25 cellular contexts compared by ENCODE assay signal in the genomic region with DNA sequence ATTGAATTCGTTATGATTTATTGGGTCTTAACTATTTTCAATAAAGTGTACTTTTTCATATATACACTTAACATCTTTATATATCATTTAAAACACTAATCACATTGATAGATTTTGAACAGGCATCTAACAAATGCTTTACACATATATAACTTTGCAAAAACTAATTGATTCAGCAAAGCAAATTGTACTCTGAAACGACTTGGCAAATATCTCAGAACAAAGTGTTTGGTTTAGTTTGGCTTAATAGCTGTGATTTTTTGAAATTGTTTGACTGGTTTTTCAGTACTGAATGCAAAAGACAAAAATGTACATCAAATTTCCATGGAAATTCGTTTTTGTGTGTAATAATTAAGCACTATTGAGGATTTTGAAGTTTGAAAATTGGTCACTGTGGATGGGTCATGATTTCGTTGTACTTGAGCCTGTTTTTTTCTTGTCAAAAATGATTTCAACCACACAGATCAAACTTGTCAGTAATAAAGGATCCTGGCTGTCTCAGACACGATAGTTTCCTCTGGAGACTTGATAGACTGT.
DNase-seq lines count a peak whose midpoint lies in the region; ATAC-seq, FAIRE-seq and TF ChIP-seq lines count a peak whose summit lies in the region.
"Had no signal": no experiment of that assay in that cellular context is flagged by ENCODE, and none has a peak within 500 bp of the region (broad histone marks: within the 10 kb centered on the region; RNA-seq: fewer than 3 reads in every experiment).

No MANE protein-coding gene starts in this region.

- no peak overlapping the region for H3K9ac ChIP-seq in K562 (ENCODE audit: insufficient read depth in 1 of 2, low read depth in 2 of 2, low read length in 2 of 2)
- H3K9ac ChIP-seq in neural cell (ENCODE audit: low read length): no peak overlapping the region
- H3K9ac ChIP-seq: BLaER1 had no signal

- TF ChIP-seq EP300 in A549 (IDR thresholded peaks at IDR 0.05) (no peak), K562 (IDR thresholded peaks at IDR 0.05; ENCODE audit: low read length) (no peak), neural cell (conservative IDR thresholded peaks at IDR 0.05; ENCODE audit: poor library complexity, severe bottlenecking) (peak; percentile 26)

- in situ Hi-C loops in K562 (cut with MboI): no loop called here

- TF ChIP-seq CTCF in A549 (IDR thresholded peaks at IDR 0.05) (no peak), K562 (IDR thresholded peaks at IDR 0.05 in 2 of 3, conservative IDR thresholded peaks at IDR 0.05 in 1 of 3; ENCODE audit: insufficient read depth in 2 of 3, low read depth in 1 of 3, low read length in 3 of 3) (no peak), neural cell (IDR thresholded peaks at IDR 0.05; ENCODE audit: poor library complexity, severe bottlenecking) (no peak)

- BruUV-seq in K562 (replicated peaks; lab: Mats Ljungman, UMichigan): no TSS peak

- no peaks in the 10 kb centered on the region for H4K20me1 ChIP-seq in K562 (replicated peaks; ENCODE audit: control insufficient read depth, insufficient read depth, low read length)
- H4K20me1 ChIP-seq in neural cell (ENCODE audit: insufficient read depth): no peaks in the 10 kb centered on the region
- H4K20me1 ChIP-seq: BLaER1 had no signal

- no peak overlapping the region for H3K4me2 ChIP-seq in A549
- no peak overlapping the region for H3K4me2 ChIP-seq in K562 (ENCODE audit: insufficient read depth, low read length)
- H3K4me2 ChIP-seq in neural cell (ENCODE audit: low read length): no peak overlapping the region
- H3K4me2 ChIP-seq: BLaER1 had no signal

- FAIRE-seq in A549 (lab: Jason Lieb, UNC): no peak
- FAIRE-seq in K562 (lab: Jason Lieb, UNC): no peak
- FAIRE-seq: GM12878, GM12892, GM18507 had no signal

- CTCF ChIA-PET in A549 (lab: Yijun Ruan, JAX) (no interaction called here), K562 (lab: Yijun Ruan, JAX; ENCODE audit: low intra/inter-chr PET ratio) (no interaction called here)

- POLR2A ChIA-PET in A549 (lab: Yijun Ruan, JAX): no interaction called here
- POLR2A ChIA-PET in K562 (lab: Yijun Ruan, JAX): interaction anchor here (1.5 kb wide), 1 partner anchor 26 kb away, joined by 5 read pairs; no protein-coding TSS in a partner anchor

- no peak for DNase-seq in A549 (ENCODE audit: low read depth in 1 of 2, low spot score in 1 of 2)
- DNase-seq in K562 (ENCODE audit: extremely low read depth in 1 of 4, low spot score in 3 of 4): no peak
- DNase-seq in activated T-cell treated with anti-CD3 and anti-CD28 coated beads, Interleukin-2, amount 50 U/mL, for 1 hour: no peak
- DNase-seq in NCI-H526 (lab: John Stamatoyannopoulos, UW): no peak
- DNase-seq in activated gamma-delta T cell (lab: John Stamatoyannopoulos, UW): no peak
- DNase-seq: 8988T; ACHN; BE2C; C1 segment of cervical spinal cord; CD4-positive, alpha-beta memory T cell; CD4-positive, CD25-positive, alpha-beta regulatory T cell; CD8-positive, alpha-beta memory T cell; COR-L47; DMS 273 treated with DMSO at 0.1 percent for 48 hours; DMS153; DMS53; DMS79; DND-41; EL; GDM1 had no signal

- WGBS in A549 (ENCODE audit: missing lambda C conversion rate): under 1% methylated on average over 5 of the region's 5 CpGs
- 0% methylated on average over 5 of the region's 5 CpGs for WGBS in K562 (ENCODE audit: insufficient coverage, low coverage, missing lambda C conversion rate)

- no peaks in the 10 kb centered on the region for H3F3A ChIP-seq in neural cell (ENCODE audit: insufficient read depth, low read length, poor library complexity, severe bottlenecking)

- H3K36me3 ChIP-seq in K562 (ENCODE audit: control insufficient read depth, insufficient read depth, low read length) (no peaks in the 10 kb centered on the region), neural cell (ENCODE audit: insufficient read depth, low read length) (no peaks in the 10 kb centered on the region)
- H3K36me3 ChIP-seq: BE2C, BLaER1 had no signal

- TF ChIP-seq POLR2A in A549 (IDR thresholded peaks at IDR 0.05; ENCODE audit: low read length) (no peak), K562 (conservative IDR thresholded peaks at IDR 0.05) (no peak)

- H3K79me2 ChIP-seq in K562 (ENCODE audit: control insufficient read depth, insufficient read depth, low read length) (no peaks in the 10 kb centered on the region), neural cell (replicated peaks; ENCODE audit: insufficient read depth, low read length) (no peaks in the 10 kb centered on the region)

- H2AFZ ChIP-seq in K562 (ENCODE audit: low read depth, low read length) (no peak overlapping the region), neural cell (ENCODE audit: low read depth, low read length) (no peak overlapping the region)

- TF ChIP-seq RAD21 in A549 (conservative IDR thresholded peaks at IDR 0.05 in 1 of 2, IDR thresholded peaks at IDR 0.05 in 1 of 2) (no peak), K562 (CRISPR knock-in tag; conservative IDR thresholded peaks at IDR 0.05 in 1 of 2, IDR thresholded peaks at IDR 0.05 in 1 of 2) (no peak), neural cell (conservative IDR thresholded peaks at IDR 0.05) (no peak)

- H3K9me3 ChIP-seq in A549: no peaks in the 10 kb centered on the region
- H3K9me3 ChIP-seq in K562 (replicated peaks; ENCODE audit: control insufficient read depth, insufficient read depth, low read depth, low read length): no peaks in the 10 kb centered on the region
- H3K9me3 ChIP-seq in neural cell (ENCODE audit: low read length): no peaks in the 10 kb centered on the region
- H3K9me3 ChIP-seq: BE2C, BLaER1 had no signal

- H3K27me3 ChIP-seq in K562 (ENCODE audit: control insufficient read depth in 2 of 2, insufficient read depth in 2 of 2, low read length in 2 of 2) (peaks cover 0 to 15% of the 10 kb centered on the region in 2 experiments; a peak in 3 of 5 replicates), neural cell (ENCODE audit: insufficient read depth, low read depth, low read length) (no peaks in the 10 kb centered on the region)
- H3K27me3 ChIP-seq: BE2C, BLaER1 had no signal

- H3K27ac ChIP-seq in A549 (no peak overlapping the region), K562 (ENCODE audit: extremely low read depth, low read depth, low read length) (no peak overlapping the region), neural cell (ENCODE audit: low read length) (no peak overlapping the region)
- H3K27ac ChIP-seq: BLaER1 had no signal

- no peaks in the 10 kb centered on the region for H3K9me1 ChIP-seq in K562 (ENCODE audit: control insufficient read depth, insufficient read depth, low read length)

- no peak for ATAC-seq in A549
- no peak for ATAC-seq in K562
- ATAC-seq: GM12878 had no signal

- intact Hi-C loops in K562 (cut with micrococcal nuclease): no loop called here

- H3K4me3 ChIP-seq in A549 (no peak overlapping the region), K562 (no peak overlapping the region), neural cell (ENCODE audit: low read length) (no peak overlapping the region)
- H3K4me3 ChIP-seq: BLaER1, GM12878 had no signal

- H3K9me2 ChIP-seq in neural cell (ENCODE audit: insufficient read depth, low read length): no peaks in the 10 kb centered on the region

- H3K4me1 ChIP-seq in A549 (no peaks in the 10 kb centered on the region), K562 (replicated peaks in 1 of 2; ENCODE audit: control insufficient read depth in 2 of 2, insufficient read depth in 2 of 2, low read length in 2 of 2) (no peaks in the 10 kb centered on the region)
- H3K4me1 ChIP-seq: BLaER1 had no signal

TF ChIP-seq in A549, 52 proteins besides CTCF, POLR2A, EP300 and RAD21:
- TF ChIP-seq CBX8 (IDR thresholded peaks at IDR 0.05) (peak; percentile 94), RNF2 (IDR thresholded peaks at IDR 0.05; ENCODE audit: borderline replicate concordance, low read depth) (peak; percentile 91; the same call in 1 of the 2 replicates)
- TF ChIP-seq, protein P1, sequence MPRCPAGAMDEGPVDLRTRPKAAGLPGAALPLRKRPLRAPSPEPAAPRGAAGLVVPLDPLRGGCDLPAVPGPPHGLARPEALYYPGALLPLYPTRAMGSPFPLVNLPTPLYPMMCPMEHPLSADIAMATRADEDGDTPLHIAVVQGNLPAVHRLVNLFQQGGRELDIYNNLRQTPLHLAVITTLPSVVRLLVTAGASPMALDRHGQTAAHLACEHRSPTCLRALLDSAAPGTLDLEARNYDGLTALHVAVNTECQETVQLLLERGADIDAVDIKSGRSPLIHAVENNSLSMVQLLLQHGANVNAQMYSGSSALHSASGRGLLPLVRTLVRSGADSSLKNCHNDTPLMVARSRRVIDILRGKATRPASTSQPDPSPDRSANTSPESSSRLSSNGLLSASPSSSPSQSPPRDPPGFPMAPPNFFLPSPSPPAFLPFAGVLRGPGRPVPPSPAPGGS (IDR thresholded peaks at IDR 0.05): no peak
TF ChIP-seq in A549: peak in this region for 2.

TF ChIP-seq in K562, 482 proteins besides CTCF, POLR2A, EP300 and RAD21:
- TF ChIP-seq RNF2 (IDR thresholded peaks at IDR 0.05) (0 out of 2 replicates have a peak, but pooled peaks have one; percentile 18), ZNF217 (CRISPR knock-in tag; IDR thresholded peaks at IDR 0.05) (no peak), HLTF (IDR thresholded peaks at IDR 0.05) (no peak), ZNF766 (CRISPR knock-in tag; conservative IDR thresholded peaks at IDR 0.05) (no peak), BHLHE40 (IDR thresholded peaks at IDR 0.05; ENCODE audit: low read length) (no peak), MEIS2 (IDR thresholded peaks at IDR 0.05; ENCODE audit: partially characterized antibody) (no peak), HIVEP1 (CRISPR knock-in tag; IDR thresholded peaks at IDR 0.05) (no peak), CBX8 (IDR thresholded peaks at IDR 0.05; ENCODE audit: borderline replicate concordance, extremely low read depth, low read depth, low read length, poor library complexity, severe bottlenecking) (peak; percentile 82), PURB (CRISPR knock-in tag; IDR thresholded peaks at IDR 0.05; ENCODE audit: low read depth) (no peak)

TF ChIP-seq in neural cell, 6 proteins besides CTCF, POLR2A, EP300 and RAD21 (continues in another document):
- TF ChIP-seq POLR2AphosphoS5 (IDR thresholded peaks at IDR 0.05): no peak
- TF ChIP-seq TAF1 (IDR thresholded peaks at IDR 0.05; ENCODE audit: low read depth): no peak
- TF ChIP-seq EZH2 (IDR thresholded peaks at IDR 0.05; ENCODE audit: borderline replicate concordance, insufficient read depth, low read length, poor library complexity, severe bottlenecking): no peak
- TF ChIP-seq SMC3 (conservative IDR thresholded peaks at IDR 0.05; ENCODE audit: poor library complexity): no peak
